In genomic region chr15:100349321-100349695, GRCh38 we compare ENCODE assay signal across 8 cellular contexts. TPM values are rescaled to one million over a fixed set of nuclear protein-coding genes. Genes with fewer than 3 reads are reported as not detected.
DNase-seq lines count a peak whose midpoint lies in the region; ATAC-seq and TF ChIP-seq lines count a peak whose summit lies in the region.

No MANE protein-coding gene starts in this region.

- H3K27ac Mint-ChIP-seq in CD8-positive, alpha-beta memory T cell, result peak overlapping the region in 2 of 8 donors; percentile 79 to 96

- no peak for TF ChIP-seq CTCF in Panc1 (IDR thresholded peaks at IDR 0.05)
- TF ChIP-seq CTCF in fibroblast of mammary gland (conservative IDR thresholded peaks at IDR 0.05; ENCODE audit: control insufficient read depth, insufficient read depth, low read depth, low read length), result no peak

- H3K36me3 Mint-ChIP-seq in CD8-positive, alpha-beta memory T cell, result peaks cover 0 to 1% (median 0%) of the 10 kb centered on the region in 3 donors

- peaks cover 9% of the 10 kb centered on the region for H3K4me1 ChIP-seq in CD8-positive, alpha-beta memory T cell (ENCODE audit: insufficient read depth, low read length)
- no peaks in the 10 kb centered on the region; the same call in 1 of the 2 replicates for H3K4me1 ChIP-seq in Panc1 (ENCODE audit: control insufficient read depth, insufficient read depth, low read length)
- H3K4me1 ChIP-seq in trophoblast cell (ENCODE audit: control insufficient read depth in 1 of 2, insufficient read depth in 2 of 2, low read length in 2 of 2), result peaks cover 7 to 16% of the 10 kb centered on the region in 2 experiments

- no peak overlapping the region for H3K9ac ChIP-seq in trophoblast cell (ENCODE audit: low read length)

- no TSS peak for BruUV-seq in Panc1 (replicated peaks; lab: Mats Ljungman, UMichigan)

- H3K4me3 Mint-ChIP-seq in CD8-positive, alpha-beta memory T cell, result peak overlapping the region; percentile 88 to 95 (median 94)

- no peak for DNase-seq in CD8-positive, alpha-beta memory T cell
- DNase-seq in Panc1 (ENCODE audit: low read depth, low spot score) (no peak), fibroblast of mammary gland (ENCODE audit: low read depth) (no peak), trophoblast cell (no peak), HCEC 1CT (no peak), posterior cingulate gyrus (no peak)

- no peaks in the 10 kb centered on the region for H3K9me3 Mint-ChIP-seq in CD8-positive, alpha-beta memory T cell

- peaks cover 2% of the 10 kb centered on the region for H3K79me2 ChIP-seq in trophoblast cell (ENCODE audit: control insufficient read depth, insufficient read depth, low read length, poor library complexity)

- peak overlapping the region; percentile 85 for H2AFZ ChIP-seq in trophoblast cell (ENCODE audit: insufficient read depth, low read length, poor library complexity)

- H3K4me3 ChIP-seq in CD8-positive, alpha-beta memory T cell (ENCODE audit: low read length), result peak overlapping the region; percentile 86
- H3K4me3 ChIP-seq in Panc1 (ENCODE audit: low read depth in 2 of 2, low read length in 2 of 2), result peak overlapping the region; percentile 86 to 89
- H3K4me3 ChIP-seq in fibroblast of mammary gland (ENCODE audit: control insufficient read depth, low read depth, low read length), result peak overlapping the region; percentile 74
- H3K4me3 ChIP-seq in trophoblast cell (ENCODE audit: low read depth, low read length), result no peak overlapping the region

- H3K4me2 ChIP-seq in trophoblast cell (ENCODE audit: low read length), result peak overlapping the region; percentile 92

- H3K9me3 ChIP-seq in CD8-positive, alpha-beta memory T cell (ENCODE audit: low read length), result no peaks in the 10 kb centered on the region
- H3K9me3 ChIP-seq in Panc1 (ENCODE audit: control insufficient read depth, insufficient read depth, low read depth, low read length) (no peaks in the 10 kb centered on the region; the same call in 1 of the 2 replicates), trophoblast cell (ENCODE audit: insufficient read depth, low read depth, low read length) (peaks cover 4% of the 10 kb centered on the region)

- no peak overlapping the region for H2BK5ac ChIP-seq in trophoblast cell (ENCODE audit: low read depth, low read length, poor library complexity)

- CTCF ChIA-PET in CD8-positive, alpha-beta memory T cell (lab: Charles Lee), result interaction anchor here (1.0 to 5.1 kb wide), 22 partner anchors 10 to 891 kb away, joined by 3 to 115 read pairs (median 6); partner anchors contain the start of genes ADAMTS17, ASB7 and LINS1
- CTCF ChIA-PET in Panc1 (lab: Charles Lee), result interaction anchor here (1.5 to 2.1 kb wide), 4 partner anchors 10 to 253 kb away, joined by 5 to 13 read pairs (median 12); partner anchors contain the start of genes ASB7 and LINS1

- no peak overlapping the region for H3K18ac ChIP-seq in trophoblast cell (ENCODE audit: low read length)

- in situ Hi-C loops in Panc1 (cut with HindIII; ENCODE audit: low pct_unique_long_range_greater_than_20kb, low sequenced_read_pairs), result no loop called here

- no peak overlapping the region for H3K4ac ChIP-seq in trophoblast cell (ENCODE audit: low read depth, low read length)

- ATAC-seq in Panc1, result no peak
- ATAC-seq in HG03571 (IDR thresholded peaks at IDR 0.05; ENCODE audit: unreplicated experiment), result no peak
- no peak for ATAC-seq in GM21367 (IDR thresholded peaks at IDR 0.05; ENCODE audit: unreplicated experiment)

- H3K4me1 Mint-ChIP-seq in CD8-positive, alpha-beta memory T cell, result peaks cover 5 to 9% (median 8%) of the 10 kb centered on the region in 3 donors

- H3K27me3 ChIP-seq in CD8-positive, alpha-beta memory T cell (ENCODE audit: insufficient read depth, low read length, poor library complexity, severe bottlenecking), result no peaks in the 10 kb centered on the region
- H3K27me3 ChIP-seq in Panc1 (ENCODE audit: control insufficient read depth, insufficient read depth, low read length), result peaks cover 4% of the 10 kb centered on the region
- no peaks in the 10 kb centered on the region for H3K27me3 ChIP-seq in trophoblast cell (ENCODE audit: insufficient read depth, low read length)

- H2BK120ac ChIP-seq in trophoblast cell (ENCODE audit: insufficient read depth, low read length, poor library complexity), result peak overlapping the region; percentile 5

- H3K27ac ChIP-seq in CD8-positive, alpha-beta memory T cell (ENCODE audit: low read depth, low read length), result no peak overlapping the region
- H3K27ac ChIP-seq in Panc1 (ENCODE audit: low read length) (no peak overlapping the region), trophoblast cell (ENCODE audit: low read depth, low read length) (no peak overlapping the region)

- H3K79me1 ChIP-seq in trophoblast cell (ENCODE audit: low read length), result peaks cover 5% of the 10 kb centered on the region

- no peak overlapping the region for H4K91ac ChIP-seq in trophoblast cell (ENCODE audit: low read depth, low read length)

- H3K14ac ChIP-seq in trophoblast cell (ENCODE audit: low read length), result no peak overlapping the region

- POLR2A ChIA-PET in CD8-positive, alpha-beta memory T cell (lab: Charles Lee), result interaction anchor here (0.7 to 1.4 kb wide), 2 partner anchors 10 to 18 kb away, joined by 3 read pairs; no protein-coding TSS in a partner anchor
- POLR2A ChIA-PET in Panc1 (lab: Charles Lee), result no interaction called here

- no peak overlapping the region for H3K23ac ChIP-seq in trophoblast cell (ENCODE audit: low read length)

- no peaks in the 10 kb centered on the region for H3K36me3 ChIP-seq in CD8-positive, alpha-beta memory T cell (ENCODE audit: insufficient read depth, low read length)
- H3K36me3 ChIP-seq in Panc1 (ENCODE audit: control insufficient read depth, insufficient read depth, low read length), result no peaks in the 10 kb centered on the region
- no peaks in the 10 kb centered on the region for H3K36me3 ChIP-seq in trophoblast cell (ENCODE audit: control insufficient read depth in 1 of 2, insufficient read depth in 2 of 2, low read length in 2 of 2)

- H4K8ac ChIP-seq in trophoblast cell (ENCODE audit: low read depth, low read length), result peak overlapping the region; percentile 90

- intact Hi-C loops in Panc1 (cut with micrococcal nuclease; ENCODE audit: unreplicated experiment), result loop anchor here (10.0 kb wide), 1 partner anchor 245 kb away; no protein-coding TSS in a partner anchor
- intact Hi-C loops in posterior cingulate gyrus (cut with DNase I), result loop anchor here (5.0 kb wide), 1 partner anchor 417 kb away; no protein-coding TSS in a partner anchor

- no CpG with 5 or more reads among the region's 17 CpGs for WGBS in trophoblast cell (ENCODE audit: extremely low coverage, insufficient coverage, insufficient read length)

- peaks cover 15 to 28% of the 10 kb centered on the region in 2 donors for H3K27me3 Mint-ChIP-seq in CD8-positive, alpha-beta memory T cell

- H2BK12ac ChIP-seq in trophoblast cell (ENCODE audit: low read length), result peak overlapping the region; percentile 28

- no peak overlapping the region for H4K12ac ChIP-seq in trophoblast cell (ENCODE audit: low read depth, low read length)

- no peak overlapping the region for H2AK5ac ChIP-seq in trophoblast cell (ENCODE audit: low read length)

RNA-seq across cellular contexts. Expression of gene ADAMTS17, which starts 7.5 kb away (rescaled TPM):
- 1 to 10 TPM; 1.2 to 1.9 TPM for total RNA-seq in CD8-positive, alpha-beta memory T cell
- 2.3 TPM for polyA plus RNA-seq in CD8-positive, alpha-beta memory T cell
- total RNA-seq in Panc1 (2021; ENCODE audit: unreplicated experiment), result 1.6 TPM
- polyA plus RNA-seq in Panc1 (2012; ENCODE audit: insufficient read length), result 1.3 TPM
- 0.26 and 0.37 TPM in 2 replicates for polyA plus RNA-seq in trophoblast cell (2013)
